10 cellular contexts compared by ENCODE assay signal in genomic region chr11:76770642-76771445, GRCh38. TPM values are rescaled to one million over a fixed set of nuclear protein-coding genes. Genes with fewer than 3 reads are reported as not detected.
A peak's percentile ranks its signal among the peaks of the same experiment; 100 is the strongest.
DNase-seq lines count a peak whose midpoint lies in the region; FAIRE-seq and TF ChIP-seq lines count a peak whose summit lies in the region.
"Had no signal": no experiment of that assay in that cellular context is flagged by ENCODE, and none has a peak within 500 bp of the region (broad histone marks: within the 10 kb centered on the region; RNA-seq: fewer than 3 reads in every experiment).

No MANE protein-coding gene starts in this region.

- no peaks in the 10 kb centered on the region for H3K27me3 ChIP-seq in ACC112 (ENCODE audit: insufficient read depth, low read length)
- H3K27me3 ChIP-seq in KMS-11 (ENCODE audit: insufficient read depth, low read depth): no peaks in the 10 kb centered on the region
- no peaks in the 10 kb centered on the region for H3K27me3 ChIP-seq in mucosa of rectum (ENCODE audit: control insufficient read depth in 2 of 2, insufficient read depth in 2 of 2, low read length in 2 of 2)

- DNase-seq in choroid plexus epithelial cell (ENCODE audit: low read depth): peak; percentile 96
- no peak for DNase-seq in iPS-NIHi7 (ENCODE audit: extremely low spot score)
- no peak for DNase-seq in erythroblast (lab: John Stamatoyannopoulos, UW)
- no peak for DNase-seq in frontal cortex (ENCODE audit: low spot score in 2 of 2)
- no peak for DNase-seq in stimulated activated CD4-positive, alpha-beta T cell treated with anti-CD3 and anti-CD28 coated beads, Interleukin-4, amount 100 ng/mL, for 24 hours
- DNase-seq: activated naive CD4-positive, alpha-beta T cell treated with Interleukin-2 at 50 U/mL for 16 hours; stimulated activated CD4-positive, alpha-beta T cell treated with anti-CD3 and anti-CD28 coated beads, Interleukin-2, amount 100 ng/mL, for 48 hours had no signal

- no peaks in the 10 kb centered on the region for H3K9me3 ChIP-seq in mucosa of rectum (ENCODE audit: control insufficient read depth in 2 of 2, low read length in 2 of 2)

- TF ChIP-seq CTCF in KMS-11 (conservative IDR thresholded peaks at IDR 0.05; ENCODE audit: low read depth, low read length) (no peak), choroid plexus epithelial cell (conservative IDR thresholded peaks at IDR 0.05; ENCODE audit: low read depth, low read length) (no peak)

- FAIRE-seq in frontal cortex (lab: Jason Lieb, UNC): no peak

- no peaks in the 10 kb centered on the region for H3K36me3 ChIP-seq in ACC112 (ENCODE audit: insufficient read depth, low read length)
- no peaks in the 10 kb centered on the region for H3K36me3 ChIP-seq in KMS-11 (ENCODE audit: insufficient read depth)
- no peaks in the 10 kb centered on the region for H3K36me3 ChIP-seq in mucosa of rectum (ENCODE audit: control insufficient read depth in 2 of 2, insufficient read depth in 2 of 2, low read length in 2 of 2)

- no peak for TF ChIP-seq POLR2A in erythroblast (IDR thresholded peaks at IDR 0.05; ENCODE audit: low read length)

- H3K4me2 ChIP-seq in KMS-11: peak overlapping the region; percentile 15; the same call in 1 of the 2 replicates

- H3K9ac ChIP-seq in KMS-11 (no peak overlapping the region), mucosa of rectum (ENCODE audit: low read depth in 1 of 2, low read length in 2 of 2) (peak overlapping the region; percentile 44 to 62)

- H3K4me1 ChIP-seq in ACC112 (ENCODE audit: control insufficient read depth, insufficient read depth, low read length, unreplicated experiment) (peaks cover 41% of the 10 kb centered on the region), KMS-11 (ENCODE audit: low read depth, poor library complexity, severe bottlenecking) (peaks cover 20% of the 10 kb centered on the region), mucosa of rectum (ENCODE audit: control insufficient read depth in 2 of 2, insufficient read depth in 2 of 2, low read length in 2 of 2) (peaks cover 59 to 67% of the 10 kb centered on the region in 2 donors)

- H4K20me1 ChIP-seq in KMS-11 (ENCODE audit: insufficient read depth): no peaks in the 10 kb centered on the region

- H3K4me3 ChIP-seq in ACC112 (ENCODE audit: low read depth, low read length) (peak overlapping the region; percentile 17; the same call in 1 of the 2 replicates), KMS-11 (IDR thresholded peaks at IDR 0.05; ENCODE audit: insufficient read depth, low read depth, low read length) (no peak overlapping the region), choroid plexus epithelial cell (ENCODE audit: low read depth, low read length) (no peak overlapping the region), mucosa of rectum (ENCODE audit: low read length in 2 of 2) (no peak overlapping the region)

- H2AFZ ChIP-seq in ACC112 (ENCODE audit: low read length, unreplicated experiment) (peak overlapping the region; percentile 24), KMS-11 (ENCODE audit: low read depth) (peak overlapping the region; percentile 47; the same call in 1 of the 2 replicates)

- H3K79me2 ChIP-seq in ACC112 (ENCODE audit: control insufficient read depth, insufficient read depth, low read length, unreplicated experiment): no peaks in the 10 kb centered on the region
- no peaks in the 10 kb centered on the region for H3K79me2 ChIP-seq in KMS-11 (ENCODE audit: insufficient read depth, low read depth)

- H3K27ac ChIP-seq in ACC112 (ENCODE audit: low read depth, low read length): peak overlapping the region; percentile 94
- H3K27ac ChIP-seq in KMS-11: no peak overlapping the region
- H3K27ac ChIP-seq in mucosa of rectum (ENCODE audit: low read depth in 2 of 2, low read length in 2 of 2): peak overlapping the region; percentile 89 to 94

RNA-seq across cellular contexts. Expression of gene TSKU, which starts 12.3 kb away (rescaled TPM):
- 4.9 TPM for total RNA-seq in frontal cortex
